In the genomic region with DNA sequence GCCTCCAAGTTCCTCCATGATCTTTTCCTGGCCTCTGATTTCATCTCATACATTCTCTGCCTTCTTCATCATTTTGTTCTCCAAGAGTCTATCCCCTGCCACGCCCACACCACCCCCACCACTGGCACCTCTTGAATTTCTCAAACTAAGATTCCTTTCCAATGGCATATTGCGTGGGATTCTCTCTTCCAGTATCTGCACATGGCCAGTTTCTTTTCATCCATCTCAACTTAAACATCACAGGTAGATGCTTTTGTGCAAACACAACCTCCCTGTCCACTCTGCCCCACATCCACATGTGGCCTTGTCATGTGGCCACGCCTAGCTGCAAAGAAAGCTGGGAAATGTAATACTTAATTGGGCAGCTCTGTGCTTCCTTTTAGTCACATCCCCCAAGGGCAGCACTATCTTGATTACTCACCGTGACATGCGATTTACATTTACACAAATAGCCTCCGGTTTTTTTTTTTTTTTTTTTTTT, we compare ENCODE assay signal across 13 cellular contexts. TPM values are rescaled to one million over a fixed set of nuclear protein-coding genes. Genes with fewer than 3 reads are reported as not detected.
DNase-seq lines count a peak whose midpoint lies in the region; ATAC-seq and TF ChIP-seq lines count a peak whose summit lies in the region.
"Had no signal": no experiment of that assay in that cellular context is flagged by ENCODE, and none has a peak within 500 bp of the region (broad histone marks: within the 10 kb centered on the region; RNA-seq: fewer than 3 reads in every experiment).

No MANE protein-coding gene starts in this region.

- H3K27ac ChIP-seq in left lung (no peak overlapping the region), substantia nigra (ENCODE audit: low read depth, low read length, poor library complexity, severe bottlenecking) (no peak overlapping the region)
- H3K27ac ChIP-seq: SK-N-MC had no signal

- no peaks in the 10 kb centered on the region for H3K36me3 ChIP-seq in BE2C
- no peaks in the 10 kb centered on the region for H3K36me3 ChIP-seq in left lung

- TF ChIP-seq CTCF in BE2C (IDR thresholded peaks at IDR 0.05; ENCODE audit: low read depth, low read length): no peak
- no peak for TF ChIP-seq CTCF in fibroblast of mammary gland (conservative IDR thresholded peaks at IDR 0.05; ENCODE audit: control insufficient read depth, insufficient read depth, low read depth, low read length)
- TF ChIP-seq CTCF in left lung (IDR thresholded peaks at IDR 0.05): no peak

- ATAC-seq in GM21786 (IDR thresholded peaks at IDR 0.05; ENCODE audit: unreplicated experiment) (no peak), left lung (no peak)

- intact Hi-C loops in left lung (cut with DNase I): loop anchor here in 1 of 2 donors (10.0 kb wide), 1 partner anchor 115 kb away; no protein-coding TSS in a partner anchor

- H3K4me1 ChIP-seq in BE2C: peaks cover 6% of the 10 kb centered on the region
- H3K4me1 ChIP-seq in left lung: peaks cover 0 to 6% of the 10 kb centered on the region in 2 donors

- H3K27me3 ChIP-seq in BE2C (no peaks in the 10 kb centered on the region), left lung (no peaks in the 10 kb centered on the region)

- DNase-seq in BE2C (peak; percentile 14), HPDE6-E6E7 (ENCODE audit: extremely low spot score) (peak; percentile 82), SW 1271 (lab: John Stamatoyannopoulos, UW) (peak; percentile 8 to 40), fibroblast of mammary gland (ENCODE audit: low read depth) (peak; percentile 93), GOT3 (lab: John Stamatoyannopoulos, UW) (no peak), left lung (no peak), substantia nigra (lab: John Stamatoyannopoulos, UW) (no peak)
- DNase-seq: CD8-positive, alpha-beta memory T cell; endodermal cell; mesendoderm had no signal

- no peak overlapping the region for H3K4me3 ChIP-seq in BE2C (ENCODE audit: low read depth, low read length)
- no peak overlapping the region for H3K4me3 ChIP-seq in fibroblast of mammary gland (ENCODE audit: control insufficient read depth, low read depth, low read length)
- H3K4me3 ChIP-seq in left lung: no peak overlapping the region
- H3K4me3 ChIP-seq: SK-N-MC, skin epidermis had no signal

- H3K9me3 ChIP-seq in BE2C (peaks cover 4% of the 10 kb centered on the region; the same call in 1 of the 2 replicates), left lung (no peaks in the 10 kb centered on the region)

RNA-seq across cellular contexts. Expression of gene ZMYND8, which starts 33.4 kb away (rescaled TPM):
- 60.5 TPM for polyA plus RNA-seq in BE2C (2012; ENCODE audit: insufficient read depth, insufficient read length, low read depth)
- total RNA-seq in left lung: 10 to 100 TPM; 38.9 to 39.8 TPM

Comparison
In these comparisons a context has a peak if more than half of its experiments do, and no peak if none do; other contexts are left out.
1. DNase-seq: peak in BE2C (single experiment), HPDE6-E6E7 (single experiment), SW 1271 (2 of 2) and fibroblast of mammary gland (single experiment); none in GOT3 (single experiment), left lung (0 of 2) and substantia nigra (0 of 49).